Comparison of ENCODE assay signal across 1 cellular context in genomic region chr11:10752486-10752885, GRCh38.
TF ChIP-seq lines count a peak whose summit lies in the region.

No MANE protein-coding gene starts in this region.

TF ChIP-seq in H1, 55 proteins besides CTCF, POLR2A, EP300 and RAD21:
- no peak for TF ChIP-seq CTBP2 (IDR thresholded peaks at IDR 0.05; ENCODE audit: borderline replicate concordance, insufficient read depth, insufficient read length, low read length)
- no peak for TF ChIP-seq RFX5 (IDR thresholded peaks at IDR 0.05; ENCODE audit: borderline replicate concordance, low read depth, low read length)
- TF ChIP-seq ASH2L (IDR thresholded peaks at IDR 0.05; ENCODE audit: low read length): no peak
- TF ChIP-seq KDM4A (IDR thresholded peaks at IDR 0.05; ENCODE audit: low read depth, low read length, severe bottlenecking): no peak
- TF ChIP-seq MAX (IDR thresholded peaks at IDR 0.05): no peak
- TF ChIP-seq USF2 (IDR thresholded peaks at IDR 0.05; ENCODE audit: low read length): no peak
- TF ChIP-seq POU5F1 (IDR thresholded peaks at IDR 0.05; ENCODE audit: low read depth, low read length): no peak
- no peak for TF ChIP-seq NANOG (IDR thresholded peaks at IDR 0.05; ENCODE audit: insufficient read depth, low read depth, low read length, poor library complexity, severe bottlenecking)
- no peak for TF ChIP-seq SP1 (IDR thresholded peaks at IDR 0.05; ENCODE audit: low read depth, low read length)
- no peak for TF ChIP-seq BCL11A (IDR thresholded peaks at IDR 0.05; ENCODE audit: low read depth in 2 of 2, low read length in 2 of 2)
- TF ChIP-seq JUND (IDR thresholded peaks at IDR 0.05; ENCODE audit: low read length): no peak
- no peak for TF ChIP-seq TCF12 (IDR thresholded peaks at IDR 0.05; ENCODE audit: low read depth, low read length)
- TF ChIP-seq CBX8 (IDR thresholded peaks at IDR 0.05; ENCODE audit: borderline replicate concordance, low read depth, low read length): no peak
- no peak for TF ChIP-seq SIN3A (conservative IDR thresholded peaks at IDR 0.05 in 1 of 2, IDR thresholded peaks at IDR 0.05 in 1 of 2; ENCODE audit: low read depth in 1 of 2, low read length in 2 of 2)
- TF ChIP-seq PHF8 (conservative IDR thresholded peaks at IDR 0.05; ENCODE audit: low read depth, low read length): no peak
- no peak for TF ChIP-seq KDM5A (IDR thresholded peaks at IDR 0.05; ENCODE audit: low read length)
- no peak for TF ChIP-seq KDM1A (IDR thresholded peaks at IDR 0.05; ENCODE audit: borderline replicate concordance, low read length)
- no peak for TF ChIP-seq EZH2 (IDR thresholded peaks at IDR 0.05; ENCODE audit: low read depth, low read length, severe bottlenecking)
- no peak for TF ChIP-seq SP4 (IDR thresholded peaks at IDR 0.05; ENCODE audit: low read length)
- no peak for TF ChIP-seq JUN (IDR thresholded peaks at IDR 0.05; ENCODE audit: low read depth, low read length)
